ENCODE assay signal across 25 cellular contexts in genomic region chr20:50758469-50758868, GRCh38. TPM values are rescaled to one million over a fixed set of nuclear protein-coding genes. Genes with fewer than 3 reads are reported as not detected.
DNase-seq lines count a peak whose midpoint lies in the region; ATAC-seq and TF ChIP-seq lines count a peak whose summit lies in the region.
"Had no signal": no experiment of that assay in that cellular context is flagged by ENCODE, and none has a peak within 500 bp of the region (broad histone marks: within the 10 kb centered on the region; RNA-seq: fewer than 3 reads in every experiment).

No MANE protein-coding gene starts in this region.

- no peak overlapping the region for H3K27ac ChIP-seq in SJCRH30
- H3K27ac ChIP-seq: foreskin keratinocyte, heart right ventricle, thoracic aorta had no signal

- H3K4me1 Mint-ChIP-seq in activated CD8-positive, alpha-beta memory T cell treated with anti-CD3 and anti-CD28 coated beads, Interleukin-2, amount 10 ng/mL, durations not matched to agents 7 days and 5 days: no peaks in the 10 kb centered on the region
- peaks cover 21% of the 10 kb centered on the region for H3K4me1 Mint-ChIP-seq in type B pancreatic cell (ENCODE audit: unreplicated experiment)
- H3K4me1 Mint-ChIP-seq: activated CD4-positive, alpha-beta memory T cell treated with anti-CD3 and anti-CD28 coated beads, Interleukin-2, amount 10 ng/mL, durations not matched to agents 7 days and 5 days; activated naive CD8-positive, alpha-beta T cell treated with anti-CD3 and anti-CD28 coated beads for 36 hours; CD4-positive, alpha-beta memory T cell; central memory CD8-positive, alpha-beta T cell; IgD-negative memory B cell had no signal

- ATAC-seq in activated CD8-positive, alpha-beta memory T cell treated with anti-CD3 and anti-CD28 coated beads, Interleukin-2, amount 10 ng/mL, durations not matched to agents 7 days and 5 days: no peak
- ATAC-seq: activated CD4-positive, CD25-positive, alpha-beta regulatory T cell treated with anti-CD3 and anti-CD28 coated beads, Interleukin-2, amount 50 U/mL, for 24 hours; foreskin keratinocyte; heart right ventricle; stimulated activated naive CD8-positive, alpha-beta T cell treated with anti-CD3 and anti-CD28 coated beads, Interleukin-15, Interleukin-2, amounts not matched to agents 100 U/mL and 50 U/mL, for 24 hours had no signal

- peaks cover 17% of the 10 kb centered on the region for H3K27me3 ChIP-seq in SJCRH30
- H3K27me3 ChIP-seq: foreskin keratinocyte, heart right ventricle had no signal

- no peak overlapping the region for H3K27ac Mint-ChIP-seq in activated CD8-positive, alpha-beta memory T cell treated with anti-CD3 and anti-CD28 coated beads, Interleukin-2, amount 10 ng/mL, durations not matched to agents 7 days and 5 days
- H3K27ac Mint-ChIP-seq in type B pancreatic cell: peak overlapping the region; percentile 48
- H3K27ac Mint-ChIP-seq: activated CD4-positive, alpha-beta memory T cell treated with anti-CD3 and anti-CD28 coated beads, Interleukin-2, amount 10 ng/mL, durations not matched to agents 7 days and 5 days; activated naive CD8-positive, alpha-beta T cell treated with anti-CD3 and anti-CD28 coated beads for 36 hours; IgD-negative memory B cell had no signal

- H3K4me3 ChIP-seq in foreskin fibroblast (ENCODE audit: low read depth in 1 of 2, low read length in 2 of 2) (no peak overlapping the region), SJCRH30 (no peak overlapping the region)
- H3K4me3 ChIP-seq: heart right ventricle, thoracic aorta had no signal

- H3K9me3 Mint-ChIP-seq in activated CD8-positive, alpha-beta memory T cell treated with anti-CD3 and anti-CD28 coated beads, Interleukin-2, amount 10 ng/mL, durations not matched to agents 7 days and 5 days (ENCODE audit: low read depth): no peaks in the 10 kb centered on the region
- no peaks in the 10 kb centered on the region for H3K9me3 Mint-ChIP-seq in type B pancreatic cell
- H3K9me3 Mint-ChIP-seq: activated CD4-positive, alpha-beta memory T cell treated with anti-CD3 and anti-CD28 coated beads, Interleukin-2, amount 10 ng/mL, durations not matched to agents 7 days and 5 days; activated naive CD8-positive, alpha-beta T cell treated with anti-CD3 and anti-CD28 coated beads for 36 hours; CD4-positive, alpha-beta memory T cell; central memory CD8-positive, alpha-beta T cell; H9; IgD-negative memory B cell had no signal

- DNase-seq in activated CD8-positive, alpha-beta memory T cell treated with anti-CD3 and anti-CD28 coated beads, Interleukin-2, amount 10 ng/mL, durations not matched to agents 7 days and 5 days: peak; percentile 14
- no peak for DNase-seq in activated CD8-positive, alpha-beta memory T cell treated with anti-CD3 and anti-CD28 coated beads, Interleukin-2, amount 50 U/mL, for 4 hours
- DNase-seq in astrocyte of the hippocampus (ENCODE audit: low read depth, low spot score): peak; percentile 44
- peak; percentile 42 to 64 for DNase-seq in foreskin fibroblast
- peak; percentile 2 for DNase-seq in type B pancreatic cell (ENCODE audit: extremely low spot score, unreplicated experiment)
- no peak for DNase-seq in DMS79 treated with DMSO at 0.1 percent for 48 hours (lab: John Stamatoyannopoulos, UW)
- DNase-seq in SJCRH30: no peak
- no peak for DNase-seq in DMS153 (lab: John Stamatoyannopoulos, UW)
- DNase-seq: activated CD4-positive, alpha-beta memory T cell treated with anti-CD3 and anti-CD28 coated beads, Interleukin-2, amount 10 ng/mL, durations not matched to agents 7 days and 5 days; activated effector memory CD4-positive, alpha-beta T cell treated with Interleukin-2 at 50 U/mL for 16 hours; activated naive CD8-positive, alpha-beta T cell treated with anti-CD3 and anti-CD28 coated beads for 36 hours; aorta; CD4-positive, alpha-beta memory T cell; foreskin keratinocyte; H9; heart right ventricle; NCI-H2029; NCI-H69; RPMI8226; stimulated activated naive CD8-positive, alpha-beta T cell treated with anti-CD3 and anti-CD28 coated beads, Interleukin-15, Interleukin-2, amounts not matched to agents 100 U/mL and 50 U/mL, for 24 hours; T-helper 1 cell had no signal

- H3K4me1 ChIP-seq in SJCRH30: peaks cover 7% of the 10 kb centered on the region

- peaks cover 2% of the 10 kb centered on the region for H3K27me3 Mint-ChIP-seq in activated CD8-positive, alpha-beta memory T cell treated with anti-CD3 and anti-CD28 coated beads, Interleukin-2, amount 10 ng/mL, durations not matched to agents 7 days and 5 days
- H3K27me3 Mint-ChIP-seq in type B pancreatic cell: no peaks in the 10 kb centered on the region
- H3K27me3 Mint-ChIP-seq: activated CD4-positive, alpha-beta memory T cell treated with anti-CD3 and anti-CD28 coated beads, Interleukin-2, amount 10 ng/mL, durations not matched to agents 7 days and 5 days; activated naive CD8-positive, alpha-beta T cell treated with anti-CD3 and anti-CD28 coated beads for 36 hours; CD4-positive, alpha-beta memory T cell; IgD-negative memory B cell had no signal

- no peaks in the 10 kb centered on the region for H3K9me3 ChIP-seq in SJCRH30 (replicated peaks)
- H3K9me3 ChIP-seq: heart right ventricle, thoracic aorta had no signal

- CTCF ChIA-PET in activated CD8-positive, alpha-beta memory T cell treated with anti-CD3 and anti-CD28 coated beads, Interleukin-2, amount 10 ng/mL, durations not matched to agents 7 days and 5 days (lab: Charles Lee): interaction anchor here (1.2 kb wide), 1 partner anchor 9 kb away, joined by 3 read pairs; no protein-coding TSS in a partner anchor

- no peak for TF ChIP-seq CTCF in foreskin fibroblast (IDR thresholded peaks at IDR 0.05; ENCODE audit: low read depth, low read length)
- TF ChIP-seq CTCF in type B pancreatic cell (conservative IDR thresholded peaks at IDR 0.05): no peak

- H3K36me3 Mint-ChIP-seq in activated CD8-positive, alpha-beta memory T cell treated with anti-CD3 and anti-CD28 coated beads, Interleukin-2, amount 10 ng/mL, durations not matched to agents 7 days and 5 days: no peaks in the 10 kb centered on the region
- H3K36me3 Mint-ChIP-seq in type B pancreatic cell: no peaks in the 10 kb centered on the region
- H3K36me3 Mint-ChIP-seq: activated naive CD8-positive, alpha-beta T cell treated with anti-CD3 and anti-CD28 coated beads for 36 hours; CD4-positive, alpha-beta memory T cell; IgD-negative memory B cell had no signal

- H3K4me3 Mint-ChIP-seq in activated CD8-positive, alpha-beta memory T cell treated with anti-CD3 and anti-CD28 coated beads, Interleukin-2, amount 10 ng/mL, durations not matched to agents 7 days and 5 days: no peak overlapping the region
- H3K4me3 Mint-ChIP-seq in type B pancreatic cell: peak overlapping the region; percentile 21
- H3K4me3 Mint-ChIP-seq: activated CD4-positive, alpha-beta memory T cell treated with anti-CD3 and anti-CD28 coated beads, Interleukin-2, amount 10 ng/mL, durations not matched to agents 7 days and 5 days; activated naive CD8-positive, alpha-beta T cell treated with anti-CD3 and anti-CD28 coated beads for 36 hours; CD4-positive, alpha-beta memory T cell; central memory CD8-positive, alpha-beta T cell; H9; IgD-negative memory B cell had no signal

- H3K36me3 ChIP-seq in SJCRH30: no peaks in the 10 kb centered on the region
- H3K36me3 ChIP-seq: heart right ventricle, thoracic aorta had no signal

RNA-seq across cellular contexts. Expression of gene PARD6B, which starts 27.1 kb away (rescaled TPM):
- total RNA-seq in activated CD8-positive, alpha-beta memory T cell treated with anti-CD3 and anti-CD28 coated beads, Interleukin-2, amount 10 ng/mL, durations not matched to agents 7 days and 5 days: 1 to 10 TPM; 4.2 to 4.6 TPM
- 27.7 and 50.0 TPM in 2 replicates for total RNA-seq in type B pancreatic cell (ENCODE audit: low replicate concordance)
- 2.3 and 2.8 TPM in 2 replicates for total RNA-seq in SJCRH30 (2014; rRNA removed; shearing (Covaris generic))

RNA-seq across cellular contexts. Expression of gene BCAS4, which starts 36.4 kb away (rescaled TPM):
- 10 to 100 TPM; 37.6 to 44.8 TPM for total RNA-seq in activated CD8-positive, alpha-beta memory T cell treated with anti-CD3 and anti-CD28 coated beads, Interleukin-2, amount 10 ng/mL, durations not matched to agents 7 days and 5 days
- 6.3 and 9.3 TPM in 2 replicates for total RNA-seq in type B pancreatic cell (ENCODE audit: low replicate concordance)
- 5.3 and 5.8 TPM in 2 replicates for total RNA-seq in SJCRH30 (2014; rRNA removed; shearing (Covaris generic))

Comparison
In these comparisons a context has a peak if more than half of its experiments do, and no peak if none do; other contexts are left out.
1. DNase-seq: peak in activated CD8-positive, alpha-beta memory T cell treated with anti-CD3 and anti-CD28 coated beads, Interleukin-2, amount 10 ng/mL, durations not matched to agents 7 days and 5 days (single experiment), astrocyte of the hippocampus (single experiment), foreskin fibroblast (2 of 2) and type B pancreatic cell (single experiment); none in activated CD8-positive, alpha-beta memory T cell treated with anti-CD3 and anti-CD28 coated beads, Interleukin-2, amount 50 U/mL, for 4 hours (single experiment), DMS79 treated with DMSO at 0.1 percent for 48 hours (single experiment), SJCRH30 (0 of 2) and DMS153 (single experiment).